Comparison of ENCODE assay signal across 11 cellular contexts in genomic region chr1:207017615-207018559, GRCh38. TPM values are rescaled to one million over a fixed set of nuclear protein-coding genes. Genes with fewer than 3 reads are reported as not detected.
DNase-seq lines count a peak whose midpoint lies in the region; ATAC-seq and TF ChIP-seq lines count a peak whose summit lies in the region.
"Had no signal": no experiment of that assay in that cellular context is flagged by ENCODE, and none has a peak within 500 bp of the region (broad histone marks: within the 10 kb centered on the region; RNA-seq: fewer than 3 reads in every experiment).

No MANE protein-coding gene starts in this region.

- H3K27me3 Mint-ChIP-seq in stimulated activated naive B cell treated with anti-CD40 and anti-IgM and Interleukin-4, amounts not matched to agents 10 μg/mL and 1 μg/mL and 100 μg/mL, for 72 hours = peaks cover 18 to 25% of the 10 kb centered on the region in 2 donors

- H3K27me3 ChIP-seq in right atrium auricular region (no peaks in the 10 kb centered on the region), colonic mucosa (no peaks in the 10 kb centered on the region), lower lobe of right lung (ENCODE audit: low read depth) (peaks cover under 1% of the 10 kb centered on the region), spleen (replicated peaks in 1 of 7) (no peaks in the 10 kb centered on the region)
- H3K27me3 ChIP-seq: Peyer's patch had no signal

- H3K4me1 ChIP-seq in right atrium auricular region (no peaks in the 10 kb centered on the region), colonic mucosa (no peaks in the 10 kb centered on the region), lower lobe of right lung (peaks cover 29% of the 10 kb centered on the region), spleen (peaks cover 0 to 17% (median 5%) of the 10 kb centered on the region in 6 donors)

- H3K27ac ChIP-seq in right atrium auricular region (no peak overlapping the region), colonic mucosa (no peak overlapping the region), lower lobe of right lung (no peak overlapping the region), spleen (no peak overlapping the region)

- H3K36me3 Mint-ChIP-seq in stimulated activated naive B cell treated with anti-CD40 and anti-IgM and Interleukin-4, amounts not matched to agents 10 μg/mL and 1 μg/mL and 100 μg/mL, for 72 hours = no peaks in the 10 kb centered on the region
- H3K36me3 Mint-ChIP-seq: activated CD8-positive, alpha-beta memory T cell treated with anti-CD3 and anti-CD28 coated beads, Interleukin-2, amount 10 ng/mL, durations not matched to agents 7 days and 5 days had no signal

- no peaks in the 10 kb centered on the region for H3K4me1 Mint-ChIP-seq in stimulated activated naive B cell treated with anti-CD40 and anti-IgM and Interleukin-4, amounts not matched to agents 10 μg/mL and 1 μg/mL and 100 μg/mL, for 72 hours
- H3K4me1 Mint-ChIP-seq: H9 had no signal

- DNase-seq in Right ventricle myocardium inferior (ENCODE audit: missing footprints) = no peak
- no peak for DNase-seq in right atrium auricular region (ENCODE audit: low spot score)
- peak; percentile 60 for DNase-seq in colonic mucosa
- peak; percentile 63 for DNase-seq in lower lobe of right lung
- DNase-seq in spleen = no peak
- no peak for DNase-seq in kidney glomerular epithelial cell (lab: John Stamatoyannopoulos, UW)
- DNase-seq in stimulated activated naive B cell treated with anti-CD40 and anti-IgM and Interleukin-4, amounts not matched to agents 10 μg/mL and 1 μg/mL and 100 μg/mL, for 72 hours = no peak
- no peak for DNase-seq in NCI-H82 (lab: John Stamatoyannopoulos, UW)
- DNase-seq: activated CD8-positive, alpha-beta memory T cell treated with anti-CD3 and anti-CD28 coated beads, Interleukin-2, amount 10 ng/mL, durations not matched to agents 7 days and 5 days; H9; Peyer's patch had no signal

- H3K27ac Mint-ChIP-seq in stimulated activated naive B cell treated with anti-CD40 and anti-IgM and Interleukin-4, amounts not matched to agents 10 μg/mL and 1 μg/mL and 100 μg/mL, for 72 hours = no peak overlapping the region
- H3K27ac Mint-ChIP-seq: activated CD8-positive, alpha-beta memory T cell treated with anti-CD3 and anti-CD28 coated beads, Interleukin-2, amount 10 ng/mL, durations not matched to agents 7 days and 5 days; H9 had no signal

- 67 to 86% (median 70%) methylated on average over 7 of the region's 7 CpGs for WGBS in spleen, 5 donors

- H3K36me3 ChIP-seq in right atrium auricular region (no peaks in the 10 kb centered on the region), colonic mucosa (no peaks in the 10 kb centered on the region), lower lobe of right lung (peaks cover 4% of the 10 kb centered on the region), spleen (no peaks in the 10 kb centered on the region)
- H3K36me3 ChIP-seq: Peyer's patch had no signal

- no peak for TF ChIP-seq POLR2A in spleen (IDR thresholded peaks at IDR 0.05)

- H3K9me3 ChIP-seq in right atrium auricular region (no peaks in the 10 kb centered on the region), colonic mucosa (no peaks in the 10 kb centered on the region), lower lobe of right lung (no peaks in the 10 kb centered on the region), spleen (no peaks in the 10 kb centered on the region)
- H3K9me3 ChIP-seq: Peyer's patch had no signal

- H3K4me3 Mint-ChIP-seq in stimulated activated naive B cell treated with anti-CD40 and anti-IgM and Interleukin-4, amounts not matched to agents 10 μg/mL and 1 μg/mL and 100 μg/mL, for 72 hours = no peak overlapping the region
- H3K4me3 Mint-ChIP-seq: activated CD8-positive, alpha-beta memory T cell treated with anti-CD3 and anti-CD28 coated beads, Interleukin-2, amount 10 ng/mL, durations not matched to agents 7 days and 5 days; H9 had no signal

- TF ChIP-seq CTCF in right atrium auricular region (IDR thresholded peaks at IDR 0.05) (no peak), colonic mucosa (IDR thresholded peaks at IDR 0.05) (no peak), lower lobe of right lung (IDR thresholded peaks at IDR 0.05) (no peak), spleen (IDR thresholded peaks at IDR 0.05 in 8 of 11, conservative IDR thresholded peaks at IDR 0.05 in 3 of 11) (no peak)

- H3K9ac ChIP-seq in colonic mucosa (ENCODE audit: low read depth in 2 of 2, low read length in 2 of 2) = no peak overlapping the region

- ATAC-seq in Right ventricle myocardium inferior (peak; percentile 54), lower lobe of right lung (peak; percentile 54 to 62)
- ATAC-seq in stimulated activated naive B cell treated with anti-CD40 and anti-IgM and Interleukin-4, amounts not matched to agents 10 μg/mL and 1 μg/mL and 100 μg/mL, for 72 hours (replicated peaks) = no peak
- ATAC-seq: activated CD8-positive, alpha-beta memory T cell treated with anti-CD3 and anti-CD28 coated beads, Interleukin-2, amount 10 ng/mL, durations not matched to agents 7 days and 5 days had no signal

- no peak overlapping the region for H3K4me3 ChIP-seq in right atrium auricular region
- H3K4me3 ChIP-seq in colonic mucosa = no peak overlapping the region
- H3K4me3 ChIP-seq in lower lobe of right lung = no peak overlapping the region
- no peak overlapping the region for H3K4me3 ChIP-seq in spleen
- H3K4me3 ChIP-seq: Peyer's patch had no signal

- H3K9me3 Mint-ChIP-seq in stimulated activated naive B cell treated with anti-CD40 and anti-IgM and Interleukin-4, amounts not matched to agents 10 μg/mL and 1 μg/mL and 100 μg/mL, for 72 hours = no peaks in the 10 kb centered on the region
- H3K9me3 Mint-ChIP-seq: H9 had no signal

- intact Hi-C loops in Right ventricle myocardium inferior (cut with DNase I) = no loop called here
- intact Hi-C loops in colonic mucosa (cut with DNase I) = no loop called here
- intact Hi-C loops in lower lobe of right lung (cut with DNase I) = no loop called here
- intact Hi-C loops in spleen (cut with DNase I; ENCODE audit: low total_unique reads) = no loop called here

RNA-seq across cellular contexts. Expression of gene C1orf116, which starts 14.7 kb away (rescaled TPM):
- total RNA-seq in Right ventricle myocardium inferior = 1.2 TPM
- under 1 TPM; 0.07 to 0.35 TPM for total RNA-seq in right atrium auricular region
- total RNA-seq in colonic mucosa = 10 to 100 TPM; 12.0 to 25.5 TPM
- total RNA-seq in lower lobe of right lung = 123 TPM
- 1 to 10 TPM in 1 of 7 donors, under 1 TPM in 6; 0.09 to 1.0 (median 0.28) TPM for total RNA-seq in spleen
- polyA plus RNA-seq in spleen = under 1 TPM in 2 of 3 donors, not detected in 1; 0.02 to 0.10 TPM
- total RNA-seq: activated CD8-positive, alpha-beta memory T cell treated with anti-CD3 and anti-CD28 coated beads, Interleukin-2, amount 10 ng/mL, durations not matched to agents 7 days and 5 days had no signal

RNA-seq across cellular contexts. Expression of gene YOD1, which starts 33.1 kb away (rescaled TPM):
- total RNA-seq in Right ventricle myocardium inferior (5.2 TPM), right atrium auricular region (1 to 10 TPM; 3.5 to 4.7 TPM), colonic mucosa (1 to 10 TPM; 5.7 to 8.0 TPM), lower lobe of right lung (7.9 TPM), spleen (10 to 100 TPM in 6 of 7 donors, 1 to 10 TPM in 1; 9.8 to 23.2 (median 16.5) TPM)
- polyA plus RNA-seq in spleen = 1 to 10 TPM; 2.8 to 3.6 (median 3.1) TPM

RNA-seq across cellular contexts. Expression of gene PFKFB2, which starts 35.2 kb away (rescaled TPM):
- total RNA-seq in Right ventricle myocardium inferior (68.2 TPM), right atrium auricular region (10 to 100 TPM; 11.8 to 27.5 TPM), colonic mucosa (10 to 100 TPM; 52.1 to 88.5 TPM), lower lobe of right lung (41.5 TPM), spleen (10 to 100 TPM; 19.1 to 69.5 (median 29.8) TPM)
- polyA plus RNA-seq in spleen = 1 to 10 TPM; 6.8 to 8.3 (median 8.2) TPM

RNA-seq across cellular contexts. Expression of gene FCAMR, which starts 47.6 kb away (rescaled TPM):
- total RNA-seq in Right ventricle myocardium inferior (not detected), right atrium auricular region (not detected), colonic mucosa (1 to 10 TPM in 1 of 2 donors, under 1 TPM in 1; 0.56 to 4.5 TPM), lower lobe of right lung (not detected), spleen (1 to 10 TPM in 1 of 7 donors, under 1 TPM in 4, not detected in 2; 0.16 to 1.0 (median 0.36) TPM)
- 1 to 10 TPM in 1 of 3 donors, under 1 TPM in 2; 0.38 to 1.3 (median 0.59) TPM for polyA plus RNA-seq in spleen
- total RNA-seq: activated CD8-positive, alpha-beta memory T cell treated with anti-CD3 and anti-CD28 coated beads, Interleukin-2, amount 10 ng/mL, durations not matched to agents 7 days and 5 days; H9 had no signal

Comparison
In these comparisons a context has a peak if more than half of its experiments do, and no peak if none do; other contexts are left out.
1. ATAC-seq: peak in Right ventricle myocardium inferior (single experiment) and lower lobe of right lung (2 of 2); none in stimulated activated naive B cell treated with anti-CD40 and anti-IgM and Interleukin-4, amounts not matched to agents 10 μg/mL and 1 μg/mL and 100 μg/mL, for 72 hours (0 of 2).
2. DNase-seq: peak in colonic mucosa (single experiment) and lower lobe of right lung (single experiment); none in Right ventricle myocardium inferior (single experiment), right atrium auricular region (single experiment), spleen (single experiment), kidney glomerular epithelial cell (single experiment), stimulated activated naive B cell treated with anti-CD40 and anti-IgM and Interleukin-4, amounts not matched to agents 10 μg/mL and 1 μg/mL and 100 μg/mL, for 72 hours (single experiment) and NCI-H82 (single experiment).